13 cellular contexts compared by ENCODE assay signal in the genomic region with DNA sequence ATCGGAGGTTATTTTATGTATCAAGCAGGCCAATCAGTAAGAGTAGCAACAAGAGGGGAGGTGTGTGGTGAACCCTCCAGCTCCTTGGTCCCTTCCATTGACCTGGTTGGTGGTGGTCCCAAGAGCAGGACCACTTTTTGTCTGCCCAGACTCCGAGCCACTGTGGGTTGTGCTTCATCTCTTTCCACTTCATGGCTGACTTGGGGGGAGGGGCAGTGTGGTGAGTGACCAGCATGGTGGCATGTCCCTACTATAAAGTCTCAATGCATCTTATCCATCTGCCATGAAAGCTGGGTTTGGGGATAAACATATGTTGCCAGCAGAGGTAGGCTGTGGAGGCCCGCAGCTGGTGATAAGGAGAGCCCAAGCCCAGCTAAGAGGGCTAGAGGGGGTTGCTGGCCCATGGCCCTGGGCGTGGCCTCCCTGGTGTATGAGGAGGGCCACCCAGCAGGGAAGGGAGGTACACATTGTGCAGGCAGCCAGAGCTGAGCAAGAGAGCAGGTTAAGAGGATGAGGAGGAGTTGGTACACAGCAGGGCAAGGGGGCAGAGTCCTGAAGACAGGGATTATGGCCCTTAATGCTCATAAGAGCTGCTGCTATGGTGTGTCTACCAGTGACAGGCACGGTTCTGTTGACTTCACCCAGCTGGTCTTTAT. TPM values are rescaled to one million over a fixed set of nuclear protein-coding genes. Genes with fewer than 3 reads are reported as not detected.
DNase-seq lines count a peak whose midpoint lies in the region; ATAC-seq and TF ChIP-seq lines count a peak whose summit lies in the region.
"Had no signal": no experiment of that assay in that cellular context is flagged by ENCODE, and none has a peak within 500 bp of the region (broad histone marks: within the 10 kb centered on the region; RNA-seq: fewer than 3 reads in every experiment).

No MANE protein-coding gene starts in this region.

- TF ChIP-seq CTCF in type B pancreatic cell (conservative IDR thresholded peaks at IDR 0.05) (no peak), colonic mucosa (IDR thresholded peaks at IDR 0.05) (no peak)

- no peaks in the 10 kb centered on the region for H3K9me3 Mint-ChIP-seq in activated naive CD4-positive, alpha-beta T cell treated with anti-CD3 and anti-CD28 coated beads for 36 hours
- no peaks in the 10 kb centered on the region for H3K9me3 Mint-ChIP-seq in immature natural killer cell
- no peaks in the 10 kb centered on the region for H3K9me3 Mint-ChIP-seq in type B pancreatic cell

- H3K27ac Mint-ChIP-seq in activated naive CD4-positive, alpha-beta T cell treated with anti-CD3 and anti-CD28 coated beads for 36 hours: peak overlapping the region; percentile 70
- H3K27ac Mint-ChIP-seq in T-helper 17 cell (peak overlapping the region; percentile 100), immature natural killer cell (peak overlapping the region; percentile 61 to 92 (median 81)), type B pancreatic cell (peak overlapping the region; percentile 49)

- H3K27me3 ChIP-seq in colonic mucosa: no peaks in the 10 kb centered on the region
- H3K27me3 ChIP-seq: dorsolateral prefrontal cortex, upper lobe of left lung had no signal

- no peak for DNase-seq in activated naive CD4-positive, alpha-beta T cell treated with anti-CD3 and anti-CD28 coated beads for 36 hours
- DNase-seq in activated naive CD4-positive, alpha-beta T cell treated with Interleukin-2 at 50 U/mL for 16 hours: no peak
- no peak for DNase-seq in T-helper 17 cell
- DNase-seq in immature natural killer cell: no peak
- DNase-seq in type B pancreatic cell (ENCODE audit: extremely low spot score, unreplicated experiment): no peak
- DNase-seq in amygdala (lab: John Stamatoyannopoulos, UW): no peak
- DNase-seq in colonic mucosa: no peak
- no peak for DNase-seq in H4 (ENCODE audit: low spot score)
- DNase-seq: DMS79, NCI-H146, T1000 had no signal

- H3K4me3 ChIP-seq in colonic mucosa: no peak overlapping the region
- H3K4me3 ChIP-seq: dorsolateral prefrontal cortex, upper lobe of left lung had no signal

- no peak overlapping the region for H3K9ac ChIP-seq in colonic mucosa (ENCODE audit: low read depth in 2 of 2, low read length in 2 of 2)

- H3K9me3 ChIP-seq in T-helper 17 cell (ENCODE audit: control insufficient read depth, low read length, poor library complexity, severe bottlenecking) (no peaks in the 10 kb centered on the region), colonic mucosa (no peaks in the 10 kb centered on the region)
- H3K9me3 ChIP-seq: upper lobe of left lung had no signal

- H3K36me3 ChIP-seq in colonic mucosa: no peaks in the 10 kb centered on the region

- no peak overlapping the region for H3K4me3 Mint-ChIP-seq in activated naive CD4-positive, alpha-beta T cell treated with anti-CD3 and anti-CD28 coated beads for 36 hours
- H3K4me3 Mint-ChIP-seq in T-helper 17 cell (peak overlapping the region; percentile 74), immature natural killer cell (peak overlapping the region in 4 of 5 donors; percentile 17 to 81 (median 64)), type B pancreatic cell (no peak overlapping the region)

- CTCF ChIA-PET in activated naive CD4-positive, alpha-beta T cell treated with anti-CD3 and anti-CD28 coated beads for 36 hours (lab: Charles Lee): interaction anchor here (1.5 to 2.7 kb wide), 2 partner anchors 10 to 36 kb away, joined by 3 to 10 read pairs; partner anchors contain the start of gene ISG20

- H3K4me1 Mint-ChIP-seq in activated naive CD4-positive, alpha-beta T cell treated with anti-CD3 and anti-CD28 coated beads for 36 hours (ENCODE audit: low read depth): peaks cover 97% of the 10 kb centered on the region
- peaks cover 67% of the 10 kb centered on the region for H3K4me1 Mint-ChIP-seq in T-helper 17 cell
- peaks cover 69 to 81% of the 10 kb centered on the region in 2 donors for H3K4me1 Mint-ChIP-seq in immature natural killer cell
- H3K4me1 Mint-ChIP-seq in type B pancreatic cell (ENCODE audit: unreplicated experiment): peaks cover 22% of the 10 kb centered on the region

- H3K36me3 Mint-ChIP-seq in activated naive CD4-positive, alpha-beta T cell treated with anti-CD3 and anti-CD28 coated beads for 36 hours (ENCODE audit: low read depth): peaks cover 89% of the 10 kb centered on the region
- peaks cover 5% of the 10 kb centered on the region for H3K36me3 Mint-ChIP-seq in T-helper 17 cell (ENCODE audit: low read depth)
- peaks cover 3 to 17% (median 11%) of the 10 kb centered on the region in 3 donors for H3K36me3 Mint-ChIP-seq in immature natural killer cell
- peaks cover 26% of the 10 kb centered on the region for H3K36me3 Mint-ChIP-seq in type B pancreatic cell

- peaks cover 10% of the 10 kb centered on the region for H3K4me1 ChIP-seq in colonic mucosa

- no peak overlapping the region for H3K27ac ChIP-seq in colonic mucosa
- H3K27ac ChIP-seq: dorsolateral prefrontal cortex had no signal

- no peak for ATAC-seq in T-helper 17 cell

- intact Hi-C loops in activated naive CD4-positive, alpha-beta T cell treated with anti-CD3 and anti-CD28 coated beads for 36 hours (cut with micrococcal nuclease): loop anchor here (10.0 kb wide), 1 partner anchor 1377 kb away; the partner anchor contains the start of gene ZNF710
- intact Hi-C loops in colonic mucosa (cut with DNase I): loop anchor here (10.0 kb wide), 2 partner anchors 77 to 207 kb away; no protein-coding TSS in a partner anchor

- no peaks in the 10 kb centered on the region for H3K27me3 Mint-ChIP-seq in activated naive CD4-positive, alpha-beta T cell treated with anti-CD3 and anti-CD28 coated beads for 36 hours (ENCODE audit: low read depth)
- H3K27me3 Mint-ChIP-seq in T-helper 17 cell: no peaks in the 10 kb centered on the region
- H3K27me3 Mint-ChIP-seq in immature natural killer cell (ENCODE audit: low read depth in 3 of 3): peaks cover 0 to 7% (median 0%) of the 10 kb centered on the region in 3 donors
- H3K27me3 Mint-ChIP-seq in type B pancreatic cell: no peaks in the 10 kb centered on the region

RNA-seq across cellular contexts. Expression of gene AEN, which starts 7.0 kb away (rescaled TPM):
- 10 to 100 TPM; 85.2 to 87.2 TPM for total RNA-seq in activated naive CD4-positive, alpha-beta T cell treated with anti-CD3 and anti-CD28 coated beads for 36 hours
- total RNA-seq in T-helper 17 cell (10 to 100 TPM; 32.2 to 41.0 TPM), type B pancreatic cell (ENCODE audit: low replicate concordance) (48.9 and 62.9 TPM in 2 replicates), colonic mucosa (10 to 100 TPM; 13.8 to 23.8 TPM)
- 10 to 100 TPM; 11.6 to 17.8 (median 12.1) TPM for polyA plus RNA-seq in immature natural killer cell
- total RNA-seq in H4 (2014; rRNA removed; shearing (Covaris generic)): 23.9 and 28.7 TPM in 2 replicates

RNA-seq across cellular contexts. Expression of gene ISG20, which starts 10.7 kb away (rescaled TPM):
- 10 to 100 TPM; 51.2 to 56.5 TPM for total RNA-seq in activated naive CD4-positive, alpha-beta T cell treated with anti-CD3 and anti-CD28 coated beads for 36 hours
- 100 to 1,000 TPM; 124 to 141 TPM for total RNA-seq in T-helper 17 cell
- polyA plus RNA-seq in immature natural killer cell: 100 to 1,000 TPM; 286 to 365 (median 342) TPM
- total RNA-seq in type B pancreatic cell (ENCODE audit: low replicate concordance): 4.9 and 7.9 TPM in 2 replicates
- 10 to 100 TPM; 43.5 to 60.5 TPM for total RNA-seq in colonic mucosa
- total RNA-seq in H4 (2014; rRNA removed; shearing (Covaris generic)): 14.7 and 20.9 TPM in 2 replicates

Comparison
In these comparisons a context has a peak if more than half of its experiments do, and no peak if none do; other contexts are left out.
1. H3K27ac Mint-ChIP-seq: peak in every context shown above with its lines; median percentile 100 in T-helper 17 cell; 81 in immature natural killer cell; 70 in activated naive CD4-positive, alpha-beta T cell treated with anti-CD3 and anti-CD28 coated beads for 36 hours; 49 in type B pancreatic cell.
2. H3K4me3 Mint-ChIP-seq: peak in T-helper 17 cell (single experiment) and immature natural killer cell (4 of 5); none in activated naive CD4-positive, alpha-beta T cell treated with anti-CD3 and anti-CD28 coated beads for 36 hours (single experiment) and type B pancreatic cell (single experiment).